ENCODE assay signal across 10 cellular contexts in genomic region chr1:53076721-53077598, GRCh38. TPM values are rescaled to one million over a fixed set of nuclear protein-coding genes. Genes with fewer than 3 reads are reported as not detected.
"Had no signal": no experiment of that assay in that cellular context is flagged by ENCODE, and none has a peak within 500 bp of the region (broad histone marks: within the 10 kb centered on the region; RNA-seq: fewer than 3 reads in every experiment).

No MANE protein-coding gene starts in this region.

- H3K27me3 ChIP-seq: breast epithelium, gastroesophageal sphincter, stomach, uterus had no signal

- H3K36me3 ChIP-seq: breast epithelium, uterus had no signal

- DNase-seq: amygdala; stimulated activated CD4-positive, alpha-beta T cell treated with anti-CD3 and anti-CD28 coated beads, Interleukin-4, amount 100 ng/mL, for 4 hours; stomach; uterus had no signal

- H3K27ac ChIP-seq: breast epithelium, uterus had no signal

- H3K4me3 Mint-ChIP-seq: activated naive CD8-positive, alpha-beta T cell; natural killer cell treated with Interleukin-12 subunit alpha and Interleukin-12 subunit beta and Interleukin-15 and Interleukin-18, amount 100 ng/mL, for 72 hours had no signal

- H3K36me3 Mint-ChIP-seq: activated naive CD8-positive, alpha-beta T cell; natural killer cell treated with Interleukin-12 subunit alpha and Interleukin-12 subunit beta and Interleukin-15 and Interleukin-18, amount 100 ng/mL, for 72 hours had no signal

- H3K4me3 ChIP-seq: breast epithelium, gastroesophageal sphincter, stomach, uterus had no signal

- H3K9me3 ChIP-seq: breast epithelium, gastroesophageal sphincter, stomach, uterus had no signal

- H3K9me3 Mint-ChIP-seq: activated T-helper 2 cell treated with anti-CD3 and anti-CD28 coated beads, Interferon-gamma antibody, Interleukin-2, Interleukin-4, amounts not matched to agents 10 μg/mL and 5 μg/mL and 100 μg/mL, durations not matched to agents 14 hours and 24 hours and 36 hours; natural killer cell treated with Interleukin-12 subunit alpha and Interleukin-12 subunit beta and Interleukin-15 and Interleukin-18, amount 100 ng/mL, for 72 hours had no signal

- ATAC-seq: gastroesophageal sphincter; natural killer cell treated with Interleukin-12 subunit alpha and Interleukin-12 subunit beta and Interleukin-15 and Interleukin-18, amount 100 ng/mL, for 72 hours had no signal

- H3K27ac Mint-ChIP-seq: activated naive CD8-positive, alpha-beta T cell; activated T-helper 2 cell treated with anti-CD3 and anti-CD28 coated beads, Interferon-gamma antibody, Interleukin-2, Interleukin-4, amounts not matched to agents 10 μg/mL and 5 μg/mL and 100 μg/mL, durations not matched to agents 14 hours and 24 hours and 36 hours; natural killer cell treated with Interleukin-12 subunit alpha and Interleukin-12 subunit beta and Interleukin-15 and Interleukin-18, amount 100 ng/mL, for 72 hours had no signal

- H3K4me1 ChIP-seq: breast epithelium, stomach, uterus had no signal

- H3K27me3 Mint-ChIP-seq: activated naive CD8-positive, alpha-beta T cell; natural killer cell treated with Interleukin-12 subunit alpha and Interleukin-12 subunit beta and Interleukin-15 and Interleukin-18, amount 100 ng/mL, for 72 hours had no signal

RNA-seq across cellular contexts. Expression of gene PODN, which starts 14.9 kb away (rescaled TPM):
- total RNA-seq: activated T-helper 2 cell treated with anti-CD3 and anti-CD28 coated beads, Interferon-gamma antibody, Interleukin-2, Interleukin-4, amounts not matched to agents 10 μg/mL and 5 μg/mL and 100 μg/mL, durations not matched to agents 14 hours and 24 hours and 36 hours; kidney epithelial cell; natural killer cell treated with Interleukin-12 subunit alpha and Interleukin-12 subunit beta and Interleukin-15 and Interleukin-18, amount 100 ng/mL, for 72 hours had no signal
